ENCODE assay signal across 1 cellular context in the genomic region with DNA sequence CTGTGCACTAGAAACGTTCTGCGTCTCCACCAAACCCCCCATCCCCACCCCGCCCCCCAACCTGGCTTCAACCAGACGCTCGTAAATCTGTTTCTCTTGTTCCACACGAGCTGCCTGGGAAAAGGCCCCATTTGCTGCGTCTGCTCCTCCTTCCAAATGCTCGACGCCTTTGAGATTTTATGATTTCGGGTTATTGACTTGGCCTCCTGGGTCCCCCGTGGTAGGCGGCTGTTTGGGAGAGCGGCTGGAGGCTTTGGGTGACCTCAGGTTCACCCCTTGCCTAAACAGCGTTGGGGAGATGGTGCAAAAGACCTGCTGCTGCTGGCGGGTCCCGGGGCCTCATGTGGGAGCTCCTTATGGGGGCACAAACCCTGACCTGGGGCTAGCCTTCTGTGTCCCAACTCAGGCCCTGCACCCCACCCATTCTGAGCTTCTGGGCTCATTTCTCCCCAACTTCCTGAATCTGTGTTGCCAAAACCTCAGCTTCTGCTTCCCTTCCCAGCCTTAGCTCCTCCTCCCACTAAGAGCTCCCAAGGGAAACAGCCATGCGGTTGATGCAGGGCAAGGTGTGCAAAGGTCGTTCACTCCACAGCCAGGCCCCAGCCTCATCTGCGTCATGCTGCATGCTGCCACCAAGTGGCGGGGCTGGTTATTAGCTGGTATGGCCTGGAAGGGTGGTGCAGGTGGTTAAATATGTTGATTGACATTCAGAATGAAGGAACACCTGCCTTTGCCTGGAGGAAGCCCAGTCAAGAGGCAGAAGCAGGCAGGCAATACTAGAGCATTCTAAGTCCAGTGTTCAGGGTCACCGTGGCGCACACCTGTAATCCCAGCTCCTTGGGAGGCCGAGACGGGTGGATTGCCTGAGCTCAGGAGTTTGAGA.
TF ChIP-seq lines count a peak whose summit lies in the region.

No MANE protein-coding gene starts in this region.

TF ChIP-seq in H1, 55 proteins besides CTCF, POLR2A, EP300 and RAD21:
- TF ChIP-seq PHF8 (conservative IDR thresholded peaks at IDR 0.05; ENCODE audit: low read depth, low read length) (no peak), TCF12 (IDR thresholded peaks at IDR 0.05; ENCODE audit: low read depth, low read length) (peak; percentile 59; the same call in 1 of the 2 replicates), CTBP2 (IDR thresholded peaks at IDR 0.05; ENCODE audit: borderline replicate concordance, insufficient read depth, insufficient read length, low read length) (no peak), SIN3A (conservative IDR thresholded peaks at IDR 0.05 in 1 of 2, IDR thresholded peaks at IDR 0.05 in 1 of 2; ENCODE audit: low read depth in 1 of 2, low read length in 2 of 2) (0 out of 4 replicates have a peak, but pooled peaks of 1 of the 2 experiments have one; percentile 42), CREB1 (IDR thresholded peaks at IDR 0.05) (peak; percentile 77), GABPA (IDR thresholded peaks at IDR 0.05; ENCODE audit: borderline replicate concordance, insufficient read depth, low read length) (no peak), JUND (IDR thresholded peaks at IDR 0.05; ENCODE audit: low read length) (0 out of 2 replicates have a peak, but pooled peaks have one; percentile 30), BACH1 (IDR thresholded peaks at IDR 0.05; ENCODE audit: low read length) (peak; percentile 62; the same call in 1 of the 2 replicates), POU5F1 (IDR thresholded peaks at IDR 0.05; ENCODE audit: low read depth, low read length) (no peak), FOSL1 (IDR thresholded peaks at IDR 0.05; ENCODE audit: insufficient read depth, low read depth, low read length) (no peak), RXRA (IDR thresholded peaks at IDR 0.05; ENCODE audit: insufficient read depth, low read depth, low read length) (no peak), BRCA1 (IDR thresholded peaks at IDR 0.05; ENCODE audit: low read depth, low read length) (0 out of 2 replicates have a peak, but pooled peaks have one; percentile 18), TBP (IDR thresholded peaks at IDR 0.05; ENCODE audit: low read depth, low read length) (peak; percentile 43; the same call in 1 of the 2 replicates), TAF1 (IDR thresholded peaks at IDR 0.05; ENCODE audit: low read depth, low read length) (no peak), SP1 (IDR thresholded peaks at IDR 0.05; ENCODE audit: low read depth, low read length) (no peak), KDM1A (IDR thresholded peaks at IDR 0.05; ENCODE audit: borderline replicate concordance, low read length) (0 out of 2 replicates have a peak, but pooled peaks have one; percentile 17), GTF2F1 (IDR thresholded peaks at IDR 0.05; ENCODE audit: borderline replicate concordance, low read depth, low read length) (no peak), MAFK (IDR thresholded peaks at IDR 0.05; ENCODE audit: low read depth, low read length) (peak; percentile 26; the same call in 1 of the 2 replicates), TEAD4 (IDR thresholded peaks at IDR 0.05; ENCODE audit: low read depth, low read length) (peak; percentile 65), NANOG (IDR thresholded peaks at IDR 0.05; ENCODE audit: insufficient read depth, low read depth, low read length, poor library complexity, severe bottlenecking) (no peak)
- TF ChIP-seq, protein P1, sequence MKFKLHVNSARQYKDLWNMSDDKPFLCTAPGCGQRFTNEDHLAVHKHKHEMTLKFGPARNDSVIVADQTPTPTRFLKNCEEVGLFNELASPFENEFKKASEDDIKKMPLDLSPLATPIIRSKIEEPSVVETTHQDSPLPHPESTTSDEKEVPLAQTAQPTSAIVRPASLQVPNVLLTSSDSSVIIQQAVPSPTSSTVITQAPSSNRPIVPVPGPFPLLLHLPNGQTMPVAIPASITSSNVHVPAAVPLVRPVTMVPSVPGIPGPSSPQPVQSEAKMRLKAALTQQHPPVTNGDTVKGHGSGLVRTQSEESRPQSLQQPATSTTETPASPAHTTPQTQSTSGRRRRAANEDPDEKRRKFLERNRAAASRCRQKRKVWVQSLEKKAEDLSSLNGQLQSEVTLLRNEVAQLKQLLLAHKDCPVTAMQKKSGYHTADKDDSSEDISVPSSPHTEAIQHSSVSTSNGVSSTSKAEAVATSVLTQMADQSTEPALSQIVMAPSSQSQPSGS (IDR thresholded peaks at IDR 0.05; ENCODE audit: low read length): no peak
- TF ChIP-seq, protein P2, sequence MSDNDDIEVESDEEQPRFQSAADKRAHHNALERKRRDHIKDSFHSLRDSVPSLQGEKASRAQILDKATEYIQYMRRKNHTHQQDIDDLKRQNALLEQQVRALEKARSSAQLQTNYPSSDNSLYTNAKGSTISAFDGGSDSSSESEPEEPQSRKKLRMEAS (IDR thresholded peaks at IDR 0.05): peak; percentile 77
- TF ChIP-seq, protein P3, sequence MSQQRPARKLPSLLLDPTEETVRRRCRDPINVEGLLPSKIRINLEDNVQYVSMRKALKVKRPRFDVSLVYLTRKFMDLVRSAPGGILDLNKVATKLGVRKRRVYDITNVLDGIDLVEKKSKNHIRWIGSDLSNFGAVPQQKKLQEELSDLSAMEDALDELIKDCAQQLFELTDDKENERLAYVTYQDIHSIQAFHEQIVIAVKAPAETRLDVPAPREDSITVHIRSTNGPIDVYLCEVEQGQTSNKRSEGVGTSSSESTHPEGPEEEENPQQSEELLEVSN (IDR thresholded peaks at IDR 0.05): peak; percentile 40; the same call in 1 of the 2 replicates
- TF ChIP-seq, protein P4, sequence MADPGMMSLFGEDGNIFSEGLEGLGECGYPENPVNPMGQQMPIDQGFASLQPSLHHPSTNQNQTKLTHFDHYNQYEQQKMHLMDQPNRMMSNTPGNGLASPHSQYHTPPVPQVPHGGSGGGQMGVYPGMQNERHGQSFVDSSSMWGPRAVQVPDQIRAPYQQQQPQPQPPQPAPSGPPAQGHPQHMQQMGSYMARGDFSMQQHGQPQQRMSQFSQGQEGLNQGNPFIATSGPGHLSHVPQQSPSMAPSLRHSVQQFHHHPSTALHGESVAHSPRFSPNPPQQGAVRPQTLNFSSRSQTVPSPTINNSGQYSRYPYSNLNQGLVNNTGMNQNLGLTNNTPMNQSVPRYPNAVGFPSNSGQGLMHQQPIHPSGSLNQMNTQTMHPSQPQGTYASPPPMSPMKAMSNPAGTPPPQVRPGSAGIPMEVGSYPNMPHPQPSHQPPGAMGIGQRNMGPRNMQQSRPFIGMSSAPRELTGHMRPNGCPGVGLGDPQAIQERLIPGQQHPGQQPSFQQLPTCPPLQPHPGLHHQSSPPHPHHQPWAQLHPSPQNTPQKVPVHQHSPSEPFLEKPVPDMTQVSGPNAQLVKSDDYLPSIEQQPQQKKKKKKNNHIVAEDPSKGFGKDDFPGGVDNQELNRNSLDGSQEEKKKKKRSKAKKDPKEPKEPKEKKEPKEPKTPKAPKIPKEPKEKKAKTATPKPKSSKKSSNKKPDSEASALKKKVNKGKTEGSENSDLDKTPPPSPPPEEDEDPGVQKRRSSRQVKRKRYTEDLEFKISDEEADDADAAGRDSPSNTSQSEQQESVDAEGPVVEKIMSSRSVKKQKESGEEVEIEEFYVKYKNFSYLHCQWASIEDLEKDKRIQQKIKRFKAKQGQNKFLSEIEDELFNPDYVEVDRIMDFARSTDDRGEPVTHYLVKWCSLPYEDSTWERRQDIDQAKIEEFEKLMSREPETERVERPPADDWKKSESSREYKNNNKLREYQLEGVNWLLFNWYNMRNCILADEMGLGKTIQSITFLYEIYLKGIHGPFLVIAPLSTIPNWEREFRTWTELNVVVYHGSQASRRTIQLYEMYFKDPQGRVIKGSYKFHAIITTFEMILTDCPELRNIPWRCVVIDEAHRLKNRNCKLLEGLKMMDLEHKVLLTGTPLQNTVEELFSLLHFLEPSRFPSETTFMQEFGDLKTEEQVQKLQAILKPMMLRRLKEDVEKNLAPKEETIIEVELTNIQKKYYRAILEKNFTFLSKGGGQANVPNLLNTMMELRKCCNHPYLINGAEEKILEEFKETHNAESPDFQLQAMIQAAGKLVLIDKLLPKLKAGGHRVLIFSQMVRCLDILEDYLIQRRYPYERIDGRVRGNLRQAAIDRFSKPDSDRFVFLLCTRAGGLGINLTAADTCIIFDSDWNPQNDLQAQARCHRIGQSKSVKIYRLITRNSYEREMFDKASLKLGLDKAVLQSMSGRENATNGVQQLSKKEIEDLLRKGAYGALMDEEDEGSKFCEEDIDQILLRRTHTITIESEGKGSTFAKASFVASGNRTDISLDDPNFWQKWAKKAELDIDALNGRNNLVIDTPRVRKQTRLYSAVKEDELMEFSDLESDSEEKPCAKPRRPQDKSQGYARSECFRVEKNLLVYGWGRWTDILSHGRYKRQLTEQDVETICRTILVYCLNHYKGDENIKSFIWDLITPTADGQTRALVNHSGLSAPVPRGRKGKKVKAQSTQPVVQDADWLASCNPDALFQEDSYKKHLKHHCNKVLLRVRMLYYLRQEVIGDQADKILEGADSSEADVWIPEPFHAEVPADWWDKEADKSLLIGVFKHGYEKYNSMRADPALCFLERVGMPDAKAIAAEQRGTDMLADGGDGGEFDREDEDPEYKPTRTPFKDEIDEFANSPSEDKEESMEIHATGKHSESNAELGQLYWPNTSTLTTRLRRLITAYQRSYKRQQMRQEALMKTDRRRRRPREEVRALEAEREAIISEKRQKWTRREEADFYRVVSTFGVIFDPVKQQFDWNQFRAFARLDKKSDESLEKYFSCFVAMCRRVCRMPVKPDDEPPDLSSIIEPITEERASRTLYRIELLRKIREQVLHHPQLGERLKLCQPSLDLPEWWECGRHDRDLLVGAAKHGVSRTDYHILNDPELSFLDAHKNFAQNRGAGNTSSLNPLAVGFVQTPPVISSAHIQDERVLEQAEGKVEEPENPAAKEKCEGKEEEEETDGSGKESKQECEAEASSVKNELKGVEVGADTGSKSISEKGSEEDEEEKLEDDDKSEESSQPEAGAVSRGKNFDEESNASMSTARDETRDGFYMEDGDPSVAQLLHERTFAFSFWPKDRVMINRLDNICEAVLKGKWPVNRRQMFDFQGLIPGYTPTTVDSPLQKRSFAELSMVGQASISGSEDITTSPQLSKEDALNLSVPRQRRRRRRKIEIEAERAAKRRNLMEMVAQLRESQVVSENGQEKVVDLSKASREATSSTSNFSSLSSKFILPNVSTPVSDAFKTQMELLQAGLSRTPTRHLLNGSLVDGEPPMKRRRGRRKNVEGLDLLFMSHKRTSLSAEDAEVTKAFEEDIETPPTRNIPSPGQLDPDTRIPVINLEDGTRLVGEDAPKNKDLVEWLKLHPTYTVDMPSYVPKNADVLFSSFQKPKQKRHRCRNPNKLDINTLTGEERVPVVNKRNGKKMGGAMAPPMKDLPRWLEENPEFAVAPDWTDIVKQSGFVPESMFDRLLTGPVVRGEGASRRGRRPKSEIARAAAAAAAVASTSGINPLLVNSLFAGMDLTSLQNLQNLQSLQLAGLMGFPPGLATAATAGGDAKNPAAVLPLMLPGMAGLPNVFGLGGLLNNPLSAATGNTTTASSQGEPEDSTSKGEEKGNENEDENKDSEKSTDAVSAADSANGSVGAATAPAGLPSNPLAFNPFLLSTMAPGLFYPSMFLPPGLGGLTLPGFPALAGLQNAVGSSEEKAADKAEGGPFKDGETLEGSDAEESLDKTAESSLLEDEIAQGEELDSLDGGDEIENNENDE (IDR thresholded peaks at IDR 0.05; ENCODE audit: insufficient replicate concordance, low read length): no peak
